In genomic region chr6:11968241-11968806, GRCh38 we compare ENCODE assay signal across 14 cellular contexts. TPM values are rescaled to one million over a fixed set of nuclear protein-coding genes. Genes with fewer than 3 reads are reported as not detected.
DNase-seq lines count a peak whose midpoint lies in the region; ATAC-seq and TF ChIP-seq lines count a peak whose summit lies in the region.
"Had no signal": no experiment of that assay in that cellular context is flagged by ENCODE, and none has a peak within 500 bp of the region (broad histone marks: within the 10 kb centered on the region; RNA-seq: fewer than 3 reads in every experiment).

No MANE protein-coding gene starts in this region.

- intact Hi-C loops in left ventricle myocardium inferior (cut with micrococcal nuclease), result no loop called here
- intact Hi-C loops in PC-3 (cut with micrococcal nuclease), result no loop called here
- intact Hi-C loops in activated naive CD4-positive, alpha-beta T cell treated with anti-CD3 and anti-CD28 coated beads for 36 hours (cut with micrococcal nuclease), result no loop called here

- H3K4me2 ChIP-seq in PC-3 (ENCODE audit: low read length), result no peak overlapping the region

- DNase-seq in left ventricle myocardium inferior (no peak), right atrium auricular region (ENCODE audit: low spot score) (no peak), PC-3 (no peak), LoVo (ENCODE audit: low spot score) (no peak), NCI-H526 (lab: John Stamatoyannopoulos, UW) (no peak)
- no peak for DNase-seq in natural killer cell treated with Interleukin-12 subunit alpha and Interleukin-12 subunit beta and Interleukin-15 and Interleukin-18, amount 100 ng/mL, for 72 hours (ENCODE audit: low spot score)
- no peak for DNase-seq in activated naive CD4-positive, alpha-beta T cell treated with anti-CD3 and anti-CD28 coated beads for 36 hours
- DNase-seq: DMS53; foreskin melanocyte; NCI-H2081; stimulated activated CD4-positive, alpha-beta T cell treated with anti-CD3 and anti-CD28 coated beads, Interleukin-15, amount 100 ng/mL, for 24 hours; stimulated activated naive CD4-positive, alpha-beta T cell had no signal

- no peaks in the 10 kb centered on the region for H3K36me3 Mint-ChIP-seq in natural killer cell treated with Interleukin-12 subunit alpha and Interleukin-12 subunit beta and Interleukin-15 and Interleukin-18, amount 100 ng/mL, for 72 hours
- H3K36me3 Mint-ChIP-seq in activated naive CD4-positive, alpha-beta T cell treated with anti-CD3 and anti-CD28 coated beads for 36 hours (ENCODE audit: low read depth), result no peaks in the 10 kb centered on the region

- no peak overlapping the region for H3K4me3 Mint-ChIP-seq in natural killer cell treated with Interleukin-12 subunit alpha and Interleukin-12 subunit beta and Interleukin-15 and Interleukin-18, amount 100 ng/mL, for 72 hours
- H3K4me3 Mint-ChIP-seq in activated naive CD4-positive, alpha-beta T cell treated with anti-CD3 and anti-CD28 coated beads for 36 hours, result no peak overlapping the region
- H3K4me3 Mint-ChIP-seq: neural crest cell had no signal

- no peaks in the 10 kb centered on the region for H3K27me3 Mint-ChIP-seq in natural killer cell treated with Interleukin-12 subunit alpha and Interleukin-12 subunit beta and Interleukin-15 and Interleukin-18, amount 100 ng/mL, for 72 hours
- H3K27me3 Mint-ChIP-seq in activated naive CD4-positive, alpha-beta T cell treated with anti-CD3 and anti-CD28 coated beads for 36 hours (ENCODE audit: low read depth), result no peaks in the 10 kb centered on the region

- H3K27ac ChIP-seq in left ventricle myocardium inferior (replicated peaks) (peak overlapping the region; percentile 66), right atrium auricular region (no peak overlapping the region), PC-3 (ENCODE audit: low read length) (no peak overlapping the region)

- H3K9me3 Mint-ChIP-seq in natural killer cell treated with Interleukin-12 subunit alpha and Interleukin-12 subunit beta and Interleukin-15 and Interleukin-18, amount 100 ng/mL, for 72 hours, result no peaks in the 10 kb centered on the region
- H3K9me3 Mint-ChIP-seq in activated naive CD4-positive, alpha-beta T cell treated with anti-CD3 and anti-CD28 coated beads for 36 hours, result no peaks in the 10 kb centered on the region

- TF ChIP-seq CTCF in left ventricle myocardium inferior (IDR thresholded peaks at IDR 0.05; ENCODE audit: borderline replicate concordance), result no peak
- no peak for TF ChIP-seq CTCF in right atrium auricular region (IDR thresholded peaks at IDR 0.05)
- no peak for TF ChIP-seq CTCF in PC-3 (conservative IDR thresholded peaks at IDR 0.05; ENCODE audit: low read depth, low read length)

- H3K27me3 ChIP-seq in left ventricle myocardium inferior (ENCODE audit: low read depth), result no peaks in the 10 kb centered on the region
- H3K27me3 ChIP-seq in right atrium auricular region, result no peaks in the 10 kb centered on the region
- H3K27me3 ChIP-seq in PC-3 (ENCODE audit: low read length), result no peaks in the 10 kb centered on the region

- H3F3A ChIP-seq in PC-3 (ENCODE audit: low read length, unreplicated experiment), result no peaks in the 10 kb centered on the region

- H3K36me3 ChIP-seq in left ventricle myocardium inferior, result no peaks in the 10 kb centered on the region
- H3K36me3 ChIP-seq in right atrium auricular region, result no peaks in the 10 kb centered on the region
- H3K36me3 ChIP-seq in PC-3 (ENCODE audit: low read depth, low read length), result no peaks in the 10 kb centered on the region

- CTCF ChIA-PET in PC-3 (lab: Charles Lee), result no interaction called here
- CTCF ChIA-PET in activated naive CD4-positive, alpha-beta T cell treated with anti-CD3 and anti-CD28 coated beads for 36 hours (lab: Charles Lee), result interaction anchor here (0.6 kb wide), 1 partner anchor 352 kb away, joined by 3 read pairs; no protein-coding TSS in a partner anchor

- H3K9ac ChIP-seq in PC-3 (ENCODE audit: low read length), result no peak overlapping the region

- H2AFZ ChIP-seq in PC-3 (ENCODE audit: low read length), result peak overlapping the region; percentile 41; the same call in 1 of the 2 replicates

- BruUV-seq in PC-3 (replicated peaks; lab: Mats Ljungman, UMichigan), result no TSS peak

- no peaks in the 10 kb centered on the region for H4K20me1 ChIP-seq in PC-3 (ENCODE audit: low read length)

- H3K27ac Mint-ChIP-seq in natural killer cell treated with Interleukin-12 subunit alpha and Interleukin-12 subunit beta and Interleukin-15 and Interleukin-18, amount 100 ng/mL, for 72 hours, result no peak overlapping the region
- no peak overlapping the region for H3K27ac Mint-ChIP-seq in activated naive CD4-positive, alpha-beta T cell treated with anti-CD3 and anti-CD28 coated beads for 36 hours

- ATAC-seq in HG02870 (IDR thresholded peaks at IDR 0.05; ENCODE audit: unreplicated experiment) (peak; percentile 74), PC-3 (no peak)
- ATAC-seq in natural killer cell treated with Interleukin-12 subunit alpha and Interleukin-12 subunit beta and Interleukin-15 and Interleukin-18, amount 100 ng/mL, for 72 hours, result no peak

- H3K4me1 Mint-ChIP-seq in natural killer cell treated with Interleukin-12 subunit alpha and Interleukin-12 subunit beta and Interleukin-15 and Interleukin-18, amount 100 ng/mL, for 72 hours (ENCODE audit: low read depth in 2 of 2), result peaks cover 0 to 10% of the 10 kb centered on the region in 2 donors
- H3K4me1 Mint-ChIP-seq in activated naive CD4-positive, alpha-beta T cell treated with anti-CD3 and anti-CD28 coated beads for 36 hours (ENCODE audit: low read depth), result peaks cover 3% of the 10 kb centered on the region

- POLR2A ChIA-PET in PC-3 (lab: Charles Lee; ENCODE audit: unreplicated experiment), result no interaction called here

- H3K79me2 ChIP-seq in PC-3 (ENCODE audit: low read length), result no peaks in the 10 kb centered on the region

- H3K4me1 ChIP-seq in left ventricle myocardium inferior (peaks cover 21% of the 10 kb centered on the region), right atrium auricular region (peaks cover 0 to 8% of the 10 kb centered on the region in 2 donors), PC-3 (ENCODE audit: insufficient read depth, low read length) (peaks cover 5% of the 10 kb centered on the region; the same call in 1 of the 2 replicates)

- H3K4me3 ChIP-seq in left ventricle myocardium inferior (no peak overlapping the region), right atrium auricular region (no peak overlapping the region), PC-3 (ENCODE audit: low read length) (no peak overlapping the region)

- no peaks in the 10 kb centered on the region for H3K9me3 ChIP-seq in left ventricle myocardium inferior (replicated peaks)
- H3K9me3 ChIP-seq in right atrium auricular region, result no peaks in the 10 kb centered on the region
- H3K9me3 ChIP-seq in PC-3 (ENCODE audit: low read length), result no peaks in the 10 kb centered on the region

- no peaks in the 10 kb centered on the region for H3K9me2 ChIP-seq in PC-3 (replicated peaks; ENCODE audit: low read length)

RNA-seq across cellular contexts. Expression of gene HIVEP1, which starts 43.8 kb away (rescaled TPM):
- total RNA-seq in left ventricle myocardium inferior, result 13.7 TPM
- total RNA-seq in right atrium auricular region, result 10 to 100 TPM; 16.1 to 18.8 TPM
- total RNA-seq in PC-3 (2014; rRNA removed), result 6.6 and 10.0 TPM in 2 replicates
- 10 to 100 TPM; 28.3 to 39.4 TPM for total RNA-seq in natural killer cell treated with Interleukin-12 subunit alpha and Interleukin-12 subunit beta and Interleukin-15 and Interleukin-18, amount 100 ng/mL, for 72 hours
- total RNA-seq in activated naive CD4-positive, alpha-beta T cell treated with anti-CD3 and anti-CD28 coated beads for 36 hours, result 10 to 100 TPM; 43.6 to 47.9 TPM
